ENCODE assay signal across 23 cellular contexts in the genomic region with DNA sequence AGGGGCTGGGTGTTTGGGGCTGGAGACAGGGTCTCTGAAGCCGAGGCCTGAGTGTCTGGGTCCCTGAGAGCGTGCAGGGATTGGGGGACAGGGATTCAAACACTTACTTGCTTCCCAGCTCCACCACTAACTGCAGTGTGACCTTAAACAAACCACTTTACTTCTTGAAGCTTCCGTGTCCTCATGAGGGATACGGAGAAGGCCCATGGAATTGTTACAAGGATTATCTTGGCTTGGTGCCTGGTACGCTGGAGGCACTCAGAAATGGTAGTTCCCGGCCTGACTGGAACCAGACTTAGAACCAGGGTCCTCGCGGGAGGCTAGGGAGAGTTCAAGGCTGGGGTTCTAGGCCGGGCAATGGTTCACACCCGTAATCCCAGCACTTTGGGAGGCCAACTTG. TPM values are rescaled to one million over a fixed set of nuclear protein-coding genes. Genes with fewer than 3 reads are reported as not detected.
DNase-seq lines count a peak whose midpoint lies in the region; ATAC-seq and TF ChIP-seq lines count a peak whose summit lies in the region.
"Had no signal": no experiment of that assay in that cellular context is flagged by ENCODE, and none has a peak within 500 bp of the region (broad histone marks: within the 10 kb centered on the region; RNA-seq: fewer than 3 reads in every experiment).

No MANE protein-coding gene starts in this region.

- no peak for ATAC-seq in GM18517 (IDR thresholded peaks at IDR 0.05; ENCODE audit: unreplicated experiment)
- no peak for ATAC-seq in T-helper 17 cell
- ATAC-seq: GM23338, HCT116 had no signal

- H3K36me3 ChIP-seq in osteoblast (ENCODE audit: insufficient read depth, low read length) (no peaks in the 10 kb centered on the region), ascending aorta (no peaks in the 10 kb centered on the region)

- H3K4me1 ChIP-seq in osteoblast (ENCODE audit: insufficient read depth, low read length): peaks cover 10% of the 10 kb centered on the region
- peaks cover 0 to 5% of the 10 kb centered on the region in 2 donors for H3K4me1 ChIP-seq in ascending aorta

- H3K4me1 Mint-ChIP-seq in T-helper 17 cell: peaks cover 20% of the 10 kb centered on the region

- no peak overlapping the region for H3K4me2 ChIP-seq in osteoblast (ENCODE audit: insufficient read depth, low read length)
- H3K4me2 ChIP-seq: GM23338 had no signal

- no peak overlapping the region for H3K27ac Mint-ChIP-seq in T-helper 17 cell
- H3K27ac Mint-ChIP-seq: CD14-positive monocyte, GM23338 had no signal

- no peaks in the 10 kb centered on the region for H4K20me1 ChIP-seq in osteoblast (ENCODE audit: insufficient read depth, low read length)

- intact Hi-C loops in ascending aorta (cut with DNase I): no loop called here

- H3K4me3 ChIP-seq in LNCaP clone FGC (ENCODE audit: low read depth, low read length) (no peak overlapping the region), osteoblast (ENCODE audit: insufficient read depth, low read length) (no peak overlapping the region), ascending aorta (no peak overlapping the region)
- H3K4me3 ChIP-seq: GM23338, SK-N-MC had no signal

- peaks cover 5% of the 10 kb centered on the region for H3K36me3 Mint-ChIP-seq in T-helper 17 cell (ENCODE audit: low read depth)

- no peaks in the 10 kb centered on the region for H3K9me3 ChIP-seq in osteoblast (ENCODE audit: low read depth, low read length)
- no peaks in the 10 kb centered on the region for H3K9me3 ChIP-seq in ascending aorta
- H3K9me3 ChIP-seq in T-helper 17 cell (ENCODE audit: control insufficient read depth, low read length, poor library complexity, severe bottlenecking): no peaks in the 10 kb centered on the region

- H3K27me3 Mint-ChIP-seq in T-helper 17 cell: peaks cover 11% of the 10 kb centered on the region

- DNase-seq in LNCaP clone FGC (ENCODE audit: low read depth) (peak; percentile 66), fibroblast of peridontal ligament (ENCODE audit: extremely low read depth) (peak; percentile 15), osteoblast (ENCODE audit: insufficient read length, low spot score, missing footprints) (peak; percentile 90), ascending aorta (ENCODE audit: low spot score in 2 of 2) (no peak), T-helper 17 cell (no peak)
- DNase-seq: GDM1; KG1; NCI-H1417; NCI-H1694 treated with DMSO at 0.1 percent for 48 hours; NCI-H2227 treated with DMSO at 0.1 percent for 48 hours; NCI-H510A; NK-92 treated with Interleukin-12 subunit alpha and Interleukin-12 subunit beta, amount 100 ng/mL, for 24 hours; SHP77 treated with DMSO at 0.1 percent for 48 hours; SW 1271 had no signal

- H3K27me3 ChIP-seq in osteoblast (ENCODE audit: insufficient read depth, low read length): peaks cover 25% of the 10 kb centered on the region
- peaks cover 13% of the 10 kb centered on the region for H3K27me3 ChIP-seq in ascending aorta

- no peak overlapping the region for H2AFZ ChIP-seq in osteoblast (ENCODE audit: low read length)
- H2AFZ ChIP-seq: GM23338 had no signal

- H3K4me3 Mint-ChIP-seq in T-helper 17 cell: no peak overlapping the region
- H3K4me3 Mint-ChIP-seq: GM23338 had no signal

- peak overlapping the region; percentile 35 for H3K27ac ChIP-seq in C4-2B
- H3K27ac ChIP-seq in osteoblast (ENCODE audit: low read depth, low read length): no peak overlapping the region
- no peak overlapping the region for H3K27ac ChIP-seq in ascending aorta
- H3K27ac ChIP-seq: RWPE1, SK-N-MC had no signal

- no peaks in the 10 kb centered on the region for H3K79me2 ChIP-seq in osteoblast (ENCODE audit: insufficient read depth, low read length)

- TF ChIP-seq CTCF in C4-2B (conservative IDR thresholded peaks at IDR 0.05) (no peak), LNCaP clone FGC (IDR thresholded peaks at IDR 0.05; ENCODE audit: control insufficient read depth, extremely low read depth, insufficient read depth) (no peak), osteoblast (IDR thresholded peaks at IDR 0.05; ENCODE audit: extremely low read depth, low read depth, low read length) (no peak), ascending aorta (IDR thresholded peaks at IDR 0.05) (no peak)

RNA-seq across cellular contexts. Expression of gene CXCL16, which starts 2.9 kb away (rescaled TPM):
- total RNA-seq in osteoblast (5.9 and 11.2 TPM in 2 replicates), ascending aorta (12.5 TPM), T-helper 17 cell (10 to 100 TPM; 10.3 to 15.3 TPM)

RNA-seq across cellular contexts. Expression of gene ZMYND15, which starts 3.0 kb away (rescaled TPM):
- total RNA-seq in osteoblast (0.59 and 1.4 TPM in 2 replicates), ascending aorta (not detected), T-helper 17 cell (1 to 10 TPM; 1.0 to 1.6 TPM)
- total RNA-seq: Daoy had no signal

RNA-seq across cellular contexts. Expression of gene MED11, which starts 11.4 kb away (rescaled TPM):
- total RNA-seq in osteoblast (11.2 and 13.0 TPM in 2 replicates), ascending aorta (10.9 TPM), T-helper 17 cell (1 to 10 TPM; 5.9 to 9.3 TPM)

RNA-seq across cellular contexts. Expression of gene TM4SF5, which starts 29.1 kb away (rescaled TPM):
- total RNA-seq in osteoblast: not detected in 2 replicates
- total RNA-seq in ascending aorta: not detected
- not detected for total RNA-seq in T-helper 17 cell
- total RNA-seq: Daoy, GM23338, MCF 10A had no signal

RNA-seq across cellular contexts. Expression of gene ARRB2, which starts 32.2 kb away (rescaled TPM):
- total RNA-seq in osteoblast: 6.2 and 8.7 TPM in 2 replicates
- 43.4 TPM for total RNA-seq in ascending aorta
- 100 to 1,000 TPM; 220 to 255 TPM for total RNA-seq in T-helper 17 cell

Comparison
In these comparisons a context has a peak if more than half of its experiments do, and no peak if none do; other contexts are left out.
1. DNase-seq: peak in LNCaP clone FGC (single experiment), fibroblast of peridontal ligament (single experiment) and osteoblast (single experiment); none in ascending aorta (0 of 2) and T-helper 17 cell (0 of 3).